Comparison of ENCODE assay signal across 2 cellular contexts in genomic region chr19:5788422-5788821, GRCh38.
TF ChIP-seq lines count a peak whose summit lies in the region.

No MANE protein-coding gene starts in this region.

TF ChIP-seq in IMR-90, 13 proteins besides CTCF, POLR2A, EP300 and RAD21:
- no peak for TF ChIP-seq ELK1 (IDR thresholded peaks at IDR 0.05; ENCODE audit: borderline replicate concordance, low read depth, low read length)
- no peak for TF ChIP-seq NFE2L2 (IDR thresholded peaks at IDR 0.05; ENCODE audit: low read depth, low read length)
- TF ChIP-seq SMC3 (IDR thresholded peaks at IDR 0.05; ENCODE audit: low read depth, low read length), result no peak
- no peak for TF ChIP-seq MAFK (IDR thresholded peaks at IDR 0.05; ENCODE audit: low read depth, low read length)
- TF ChIP-seq MAZ (IDR thresholded peaks at IDR 0.05; ENCODE audit: borderline replicate concordance, low read depth, low read length), result no peak
- no peak for TF ChIP-seq MXI1 (IDR thresholded peaks at IDR 0.05; ENCODE audit: borderline replicate concordance, low read depth, low read length)
- no peak for TF ChIP-seq CHD1 (IDR thresholded peaks at IDR 0.05; ENCODE audit: low read depth, low read length)
- no peak for TF ChIP-seq RFX5 (IDR thresholded peaks at IDR 0.05; ENCODE audit: low read depth, low read length)
- TF ChIP-seq RCOR1 (IDR thresholded peaks at IDR 0.05; ENCODE audit: insufficient replicate concordance, low read length), result no peak
- TF ChIP-seq CEBPB (IDR thresholded peaks at IDR 0.05; ENCODE audit: low read depth, low read length), result no peak

TF ChIP-seq in K562, 482 proteins besides CTCF, POLR2A, EP300 and RAD21:
- TF ChIP-seq CBX3 (IDR thresholded peaks at IDR 0.05; ENCODE audit: borderline replicate concordance in 1 of 2, low read length in 2 of 2), result no peak
- TF ChIP-seq MEF2D (tag; conservative IDR thresholded peaks at IDR 0.05; ENCODE audit: low read depth), result no peak
- no peak for TF ChIP-seq NR2C2 (CRISPR knock-in tag; IDR thresholded peaks at IDR 0.05)
- no peak for TF ChIP-seq NR2C2 (tag; IDR thresholded peaks at IDR 0.05)
- no peak for TF ChIP-seq KAT7 (CRISPR knock-in tag; IDR thresholded peaks at IDR 0.05; ENCODE audit: borderline replicate concordance)
- no peak for TF ChIP-seq ZNF318 (IDR thresholded peaks at IDR 0.05; ENCODE audit: borderline replicate concordance in 1 of 2, low read depth in 1 of 2)
- TF ChIP-seq ELF4 (CRISPR knock-in tag; IDR thresholded peaks at IDR 0.05), result no peak
- TF ChIP-seq SP1 (CRISPR knock-in tag; IDR thresholded peaks at IDR 0.05), result no peak
- no peak for TF ChIP-seq SMAD4 (CRISPR knock-in tag; conservative IDR thresholded peaks at IDR 0.05)
- TF ChIP-seq TRIM28 (IDR thresholded peaks at IDR 0.05), result no peak
- TF ChIP-seq DNMT1 (IDR thresholded peaks at IDR 0.05), result no peak
- no peak for TF ChIP-seq ZNF146 (CRISPR knock-in tag; IDR thresholded peaks at IDR 0.05; ENCODE audit: unreplicated experiment)
- TF ChIP-seq MAFF (IDR thresholded peaks at IDR 0.05; ENCODE audit: low read length), result no peak
- TF ChIP-seq TAF15 (IDR thresholded peaks at IDR 0.05; ENCODE audit: low read depth, low read length), result no peak
- no peak for TF ChIP-seq ZFP36 (IDR thresholded peaks at IDR 0.05; ENCODE audit: low read depth, low read length, partially characterized antibody)
- TF ChIP-seq IFI16 (CRISPR knock-in tag; IDR thresholded peaks at IDR 0.05), result no peak
- TF ChIP-seq SMAD2 (IDR thresholded peaks at IDR 0.05; ENCODE audit: low read depth, low read length), result no peak
- TF ChIP-seq MEIS2 (IDR thresholded peaks at IDR 0.05; ENCODE audit: partially characterized antibody), result no peak
- TF ChIP-seq TFAM (CRISPR knock-in tag; conservative IDR thresholded peaks at IDR 0.05), result no peak
- no peak for TF ChIP-seq MAZ (CRISPR knock-in tag; conservative IDR thresholded peaks at IDR 0.05 in 1 of 2, IDR thresholded peaks at IDR 0.05 in 1 of 2)
TF ChIP-seq in K562: peak in this region for 0.
